Comparison of ENCODE assay signal across 19 cellular contexts in genomic region chr6:157724138-157724537, GRCh38.
"Had no signal": no experiment of that assay in that cellular context is flagged by ENCODE, and none has a peak within 500 bp of the region (broad histone marks: within the 10 kb centered on the region; RNA-seq: fewer than 3 reads in every experiment).

No MANE protein-coding gene starts in this region.

- H3K4me1 ChIP-seq: uterus had no signal

- H3K9me3 ChIP-seq: adrenal gland, gastrocnemius medialis, uterus had no signal

- H3K27me3 ChIP-seq: adrenal gland, right atrium auricular region, tibial nerve, uterus had no signal

- DNase-seq: activated CD4-positive, alpha-beta memory T cell treated with anti-CD3 and anti-CD28 coated beads, Interleukin-2, amount 10 ng/mL, durations not matched to agents 7 days and 5 days; activated CD4-positive, alpha-beta T cell treated with anti-CD3 and anti-CD28 coated beads for 4 hours; activated effector memory CD4-positive, alpha-beta T cell treated with anti-CD3 and anti-CD28 coated beads, Interleukin-2, amount 50 U/mL, for 16 hours; activated T-cell treated with anti-CD3 and anti-CD28 coated beads, Interleukin-2, amount 50 U/mL, for 48 hours; adrenal gland; central memory CD4-positive, alpha-beta T cell; gastrocnemius medialis; kidney; midbrain; occipital lobe; stimulated activated CD4-positive, alpha-beta T cell treated with anti-CD3 and anti-CD28 coated beads, Interleukin-2, amount 100 ng/mL, for 24 hours; stimulated activated naive CD8-positive, alpha-beta T cell treated with anti-CD3 and anti-CD28 coated beads, Interleukin-15, Interleukin-2, amounts not matched to agents 100 U/mL and 50 U/mL, for 24 hours; uterus had no signal

- ATAC-seq: gastrocnemius medialis; left lobe of liver; stimulated activated naive CD8-positive, alpha-beta T cell treated with anti-CD3 and anti-CD28 coated beads, Interleukin-15, Interleukin-2, amounts not matched to agents 100 U/mL and 50 U/mL, for 24 hours; WTC11 had no signal

- H3K36me3 ChIP-seq: adrenal gland, gastrocnemius medialis, right atrium auricular region, tibial nerve, uterus had no signal

- H3K27ac ChIP-seq: adrenal gland, coronary artery, gastrocnemius medialis, right atrium auricular region, uterus had no signal

- H3K4me3 ChIP-seq: adrenal gland, coronary artery, gastrocnemius medialis, lung, right atrium auricular region, tibial nerve, uterus had no signal
